Comparison of ENCODE assay signal across 8 cellular contexts in the genomic region with DNA sequence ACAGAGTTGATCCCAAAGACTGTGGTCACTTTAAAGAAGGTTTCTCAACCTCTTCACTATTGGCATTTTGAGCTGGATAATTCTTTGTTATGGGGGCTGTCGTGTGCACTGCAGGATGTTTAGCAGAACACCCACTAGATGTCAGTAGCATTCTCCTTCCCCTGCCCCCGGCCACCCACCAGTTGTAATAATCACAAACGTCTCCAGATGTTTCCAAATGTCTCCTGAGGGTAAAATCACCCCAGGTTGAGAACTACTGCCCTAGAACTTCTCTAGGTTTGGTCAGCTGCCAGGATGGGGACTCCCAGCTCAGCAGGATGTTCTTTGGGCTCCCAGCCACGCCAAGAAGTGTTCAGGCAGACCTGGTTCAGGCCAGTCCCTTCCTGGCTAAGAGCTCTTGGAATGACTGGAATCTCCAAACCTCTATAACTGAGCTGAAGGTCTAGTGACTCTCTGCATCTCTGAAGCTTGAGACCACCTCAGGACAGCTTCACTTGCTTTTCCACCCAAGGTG. TPM values are rescaled to one million over a fixed set of nuclear protein-coding genes. Genes with fewer than 3 reads are reported as not detected.
DNase-seq lines count a peak whose midpoint lies in the region; TF ChIP-seq lines count a peak whose summit lies in the region.

No MANE protein-coding gene starts in this region.

- no peaks in the 10 kb centered on the region for H3K27me3 ChIP-seq in adrenal gland
- no peaks in the 10 kb centered on the region for H3K27me3 ChIP-seq in stomach smooth muscle (ENCODE audit: control insufficient read depth in 1 of 2, insufficient read depth in 2 of 2, low read length in 2 of 2)

- H3K4me1 ChIP-seq in adrenal gland (replicated peaks in 1 of 2) (no peaks in the 10 kb centered on the region), stomach smooth muscle (ENCODE audit: control insufficient read depth, insufficient read depth, low read length) (peaks cover 6% of the 10 kb centered on the region)

- H3K9ac ChIP-seq in stomach smooth muscle (ENCODE audit: low read length in 2 of 2), result peak overlapping the region in 1 of 2 donors; percentile 42

- WGBS in adrenal gland, 4 donors, result 10 to 29% (median 12%) methylated on average over 4 of the region's 4 CpGs

- peak; percentile 40 for DNase-seq in SIG-M5 treated with dmso at 0.1 percent for 504 hours (lab: John Stamatoyannopoulos, UW; ENCODE audit: unreplicated experiment)
- DNase-seq in SIG-M5 (lab: John Stamatoyannopoulos, UW), result no peak
- DNase-seq in NCI-H2171 (lab: John Stamatoyannopoulos, UW), result peak; percentile 87
- peak in 4 of 7 donors; percentile 23 to 62 (median 38) for DNase-seq in adrenal gland
- peak; percentile 40 for DNase-seq in iris pigment epithelial cell (ENCODE audit: low read depth)
- no peak for DNase-seq in DMS153 (lab: John Stamatoyannopoulos, UW)
- no peak for DNase-seq in activated effector memory CD4-positive, alpha-beta T cell treated with anti-CD3 and anti-CD28 coated beads, Interleukin-2, amount 50 U/mL, for 16 hours

- H3K4me3 ChIP-seq in adrenal gland (no peak overlapping the region), stomach smooth muscle (ENCODE audit: low read length in 2 of 2) (no peak overlapping the region)

- no peaks in the 10 kb centered on the region for H3K36me3 ChIP-seq in adrenal gland (replicated peaks in 1 of 2)
- H3K36me3 ChIP-seq in stomach smooth muscle (ENCODE audit: control insufficient read depth in 2 of 2, insufficient read depth in 2 of 2, low read length in 2 of 2), result peaks cover 3% of the 10 kb centered on the region in 2 donors

- no peak overlapping the region for H3K27ac ChIP-seq in adrenal gland
- H3K27ac ChIP-seq in stomach smooth muscle (ENCODE audit: low read length), result peak overlapping the region; percentile 24

- TF ChIP-seq POLR2A in adrenal gland (IDR thresholded peaks at IDR 0.05), result no peak

- peak; percentile 19 to 55 (median 40) for TF ChIP-seq CTCF in adrenal gland (IDR thresholded peaks at IDR 0.05)

- intact Hi-C loops in adrenal gland (cut with DNase I), result no loop called here

- no peaks in the 10 kb centered on the region for H3K9me3 ChIP-seq in adrenal gland (replicated peaks in 1 of 3)
- H3K9me3 ChIP-seq in stomach smooth muscle (ENCODE audit: control insufficient read depth in 2 of 2, low read length in 2 of 2), result no peaks in the 10 kb centered on the region

RNA-seq across cellular contexts. Expression of gene AJUBA, which starts 12.5 kb away (rescaled TPM):
- 10 to 100 TPM in 3 of 8 donors, 1 to 10 TPM in 5; 2.0 to 12.6 (median 7.3) TPM for total RNA-seq in adrenal gland
- polyA plus RNA-seq in adrenal gland, result 1 to 10 TPM; 1.4 to 3.6 (median 2.3) TPM

RNA-seq across cellular contexts. Expression of gene C14orf93, which starts 15.1 kb away (rescaled TPM):
- total RNA-seq in adrenal gland, result 10 to 100 TPM in 2 of 8 donors, 1 to 10 TPM in 6; 4.0 to 12.4 (median 7.7) TPM
- 10 to 100 TPM in 1 of 3 donors, 1 to 10 TPM in 2; 2.9 to 12.5 (median 7.5) TPM for polyA plus RNA-seq in adrenal gland

RNA-seq across cellular contexts. Expression of gene HAUS4, which starts 37.9 kb away (rescaled TPM):
- total RNA-seq in adrenal gland, result 10 to 100 TPM; 16.8 to 72.2 (median 40.9) TPM
- 10 to 100 TPM; 11.2 to 20.4 (median 20.0) TPM for polyA plus RNA-seq in adrenal gland

RNA-seq across cellular contexts. Expression of gene PSMB5, which starts 39.9 kb away (rescaled TPM):
- total RNA-seq in adrenal gland, result 100 to 1,000 TPM; 114 to 251 (median 139) TPM
- polyA plus RNA-seq in adrenal gland, result 100 to 1,000 TPM in 1 of 3 donors, 10 to 100 TPM in 2; 55.4 to 175 (median 75.4) TPM

RNA-seq across cellular contexts. Expression of gene PSMB11, which starts 47.2 kb away (rescaled TPM):
- not detected for total RNA-seq in adrenal gland
- polyA plus RNA-seq in adrenal gland, result not detected

Comparison
In these comparisons a context has a peak if more than half of its experiments do, and no peak if none do; other contexts are left out.
1. DNase-seq: peak in SIG-M5 treated with dmso at 0.1 percent for 504 hours (single experiment), NCI-H2171 (single experiment), adrenal gland (4 of 7) and iris pigment epithelial cell (single experiment); none in SIG-M5 (single experiment), DMS153 (single experiment) and activated effector memory CD4-positive, alpha-beta T cell treated with anti-CD3 and anti-CD28 coated beads, Interleukin-2, amount 50 U/mL, for 16 hours (single experiment).